ENCODE assay signal across 8 cellular contexts in the genomic region with DNA sequence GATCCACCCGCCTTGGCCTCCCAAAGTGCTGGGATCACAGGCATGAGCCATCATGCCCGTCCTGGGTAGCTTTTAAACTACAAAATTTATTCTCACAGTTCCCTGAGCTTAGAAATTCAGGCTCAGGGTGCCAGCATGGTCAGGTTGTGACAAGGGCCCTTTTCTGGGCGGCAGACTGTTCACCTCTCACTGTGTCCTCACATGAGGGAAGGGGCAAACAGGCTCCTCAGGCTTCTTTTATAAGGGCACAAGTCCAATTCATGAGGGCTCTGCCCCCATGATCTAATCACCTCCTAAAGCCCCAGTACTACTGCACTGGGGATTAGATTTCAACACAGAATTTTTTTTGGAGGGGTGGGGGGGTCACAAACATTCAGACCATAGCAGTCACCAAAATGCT. TPM values are rescaled to one million over a fixed set of nuclear protein-coding genes. Genes with fewer than 3 reads are reported as not detected.
"Had no signal": no experiment of that assay in that cellular context is flagged by ENCODE, and none has a peak within 500 bp of the region (broad histone marks: within the 10 kb centered on the region; RNA-seq: fewer than 3 reads in every experiment).

No MANE protein-coding gene starts in this region.

- H3K9ac ChIP-seq: KMS-11 had no signal

- H3K27ac ChIP-seq: HL-60, KMS-11 had no signal

- DNase-seq: IMR-90, KBM-7, KG1 had no signal

- ATAC-seq: HepG2, K562 had no signal

- H3K4me2 ChIP-seq: KMS-11 had no signal

- H3K4me3 ChIP-seq: K562 had no signal

RNA-seq across cellular contexts. Expression of a gene that starts 36.8 kb away (rescaled TPM):
- polyA plus RNA-seq: IgD-negative memory B cell had no signal
